8 cellular contexts compared by ENCODE assay signal in genomic region chr2:169141713-169142352, GRCh38.
DNase-seq lines count a peak whose midpoint lies in the region; ATAC-seq and TF ChIP-seq lines count a peak whose summit lies in the region.

No MANE protein-coding gene starts in this region.

- no peak overlapping the region for H3K27ac ChIP-seq in RWPE1

- peak; percentile 90 for TF ChIP-seq CTCF in AG09309 (IDR thresholded peaks at IDR 0.05; ENCODE audit: control insufficient read depth, insufficient read depth, low read depth, low read length, missing control alignments)
- peak; percentile 84 for TF ChIP-seq CTCF in RWPE1 (conservative IDR thresholded peaks at IDR 0.05; ENCODE audit: low read depth)

- peak; percentile 74 for ATAC-seq in GM18511 (IDR thresholded peaks at IDR 0.05; ENCODE audit: unreplicated experiment)

- intact Hi-C loops in head of caudate nucleus (cut with DNase I): no loop called here

- POLR2A ChIA-PET in RWPE1 (lab: Yijun Ruan, JAX; ENCODE audit: low non-redundant PET): no interaction called here

- DNase-seq in AG09309 (ENCODE audit: low read depth) (peak; percentile 17), HS-5 (ENCODE audit: low read depth) (peak; percentile 39), RWPE1 (ENCODE audit: low spot score) (peak; percentile 64), head of caudate nucleus (peak in 37 of 42 donors; percentile 9 to 85 (median 46)), renal cortical epithelial cell (ENCODE audit: low read depth) (peak; percentile 44), NCI-H146 treated with DMSO at 0.1 percent for 48 hours (lab: John Stamatoyannopoulos, UW; ENCODE audit: unreplicated experiment) (no peak)
- DNase-seq in activated effector memory CD4-positive, alpha-beta T cell treated with anti-CD3 and anti-CD28 coated beads, Interleukin-2, amount 50 U/mL, for 16 hours: peak; percentile 77

- CTCF ChIA-PET in RWPE1 (lab: Yijun Ruan, JAX): interaction anchor here (0.5 to 2.8 kb wide), 6 partner anchors 10 to 794 kb away, joined by 3 to 24 read pairs (median 7); no protein-coding TSS in a partner anchor

- no peak overlapping the region for H3K4me3 ChIP-seq in AG09309 (ENCODE audit: control insufficient read depth, low read depth, low read length)
